Comparison of ENCODE assay signal across 11 cellular contexts in genomic region chr2:43168016-43168369, GRCh38. TPM values are rescaled to one million over a fixed set of nuclear protein-coding genes. Genes with fewer than 3 reads are reported as not detected.
A peak's percentile ranks its signal among the peaks of the same experiment; 100 is the strongest.
DNase-seq lines count a peak whose midpoint lies in the region; ATAC-seq and TF ChIP-seq lines count a peak whose summit lies in the region.
"Had no signal": no experiment of that assay in that cellular context is flagged by ENCODE, and none has a peak within 500 bp of the region (broad histone marks: within the 10 kb centered on the region; RNA-seq: fewer than 3 reads in every experiment).

No MANE protein-coding gene starts in this region.

- DNase-seq in CD4-positive, alpha-beta memory T cell = no peak
- DNase-seq in OCI-LY7 (ENCODE audit: low spot score) = no peak
- DNase-seq in effector memory CD4-positive, alpha-beta T cell = no peak
- no peak for DNase-seq in KBM-7
- no peak for DNase-seq in NCI-H524 treated with DMSO at 0.1 percent for 48 hours (lab: John Stamatoyannopoulos, UW)
- DNase-seq in GM19240 (ENCODE audit: insufficient read length, low spot score) = no peak
- DNase-seq: NCI-H2029 treated with DMSO at 0.1 percent for 48 hours, SHP77 had no signal

- H3K27ac ChIP-seq in CD4-positive, alpha-beta memory T cell (ENCODE audit: low read depth, low read length) = no peak overlapping the region
- no peak overlapping the region for H3K27ac ChIP-seq in OCI-LY7 (ENCODE audit: low read depth, low read length, poor library complexity, severe bottlenecking)
- peak overlapping the region; percentile 75 for H3K27ac ChIP-seq in effector memory CD4-positive, alpha-beta T cell (ENCODE audit: insufficient read depth, low read length, poor library complexity, severe bottlenecking)
- peak overlapping the region; percentile 100 for H3K27ac ChIP-seq in neutrophil
- H3K27ac ChIP-seq: psoas muscle had no signal

- no peaks in the 10 kb centered on the region for H3K79me2 ChIP-seq in OCI-LY7 (ENCODE audit: insufficient read depth, low read depth, low read length)

- H3K27me3 Mint-ChIP-seq in CD4-positive, alpha-beta memory T cell = no peaks in the 10 kb centered on the region

- H3K9me3 ChIP-seq in CD4-positive, alpha-beta memory T cell (ENCODE audit: control insufficient read depth in 1 of 2, low read length in 2 of 2) = no peaks in the 10 kb centered on the region
- H3K9me3 ChIP-seq in OCI-LY7 (ENCODE audit: low read length) = no peaks in the 10 kb centered on the region
- H3K9me3 ChIP-seq in effector memory CD4-positive, alpha-beta T cell (ENCODE audit: control insufficient read depth, low read length) = no peaks in the 10 kb centered on the region
- H3K9me3 ChIP-seq in neutrophil = no peaks in the 10 kb centered on the region
- H3K9me3 ChIP-seq: psoas muscle had no signal

- intact Hi-C loops in CD4-positive, alpha-beta memory T cell (cut with micrococcal nuclease) = no loop called here
- intact Hi-C loops in OCI-LY7 (cut with micrococcal nuclease; ENCODE audit: unreplicated experiment) = loop anchor here (2.0 kb wide), 1 partner anchor 317 kb away; no protein-coding TSS in a partner anchor

- TF ChIP-seq CTCF in OCI-LY7 (conservative IDR thresholded peaks at IDR 0.05; ENCODE audit: low read length) (no peak), neutrophil (IDR thresholded peaks at IDR 0.05) (no peak)

- peaks cover 43 to 82% (median 64%) of the 10 kb centered on the region in 4 donors for H3K4me1 Mint-ChIP-seq in CD4-positive, alpha-beta memory T cell

- POLR2A ChIA-PET in CD4-positive, alpha-beta memory T cell (lab: Charles Lee; ENCODE audit: partially characterized antibody) = interaction anchor here (1.0 to 65.0 kb wide), 5 partner anchors 8 to 41 kb away, joined by 3 to 6960 read pairs (median 75); partner anchors contain the start of gene ZFP36L2
- POLR2A ChIA-PET in OCI-LY7 (lab: Charles Lee) = interaction anchor here (1.1 to 4.1 kb wide), 3 partner anchors 49 to 53 kb away, joined by 3 to 13 read pairs (median 5); no protein-coding TSS in a partner anchor

- peak overlapping the region; percentile 33; the same call in 1 of the 2 replicates for H2AFZ ChIP-seq in OCI-LY7 (ENCODE audit: low read length)

- in situ Hi-C loops in KBM-7 (cut with MboI; ENCODE audit: low pct_unique_long_range_greater_than_20kb, low sequenced_read_pairs) = no loop called here

- no peaks in the 10 kb centered on the region for H3K9me2 ChIP-seq in OCI-LY7 (ENCODE audit: insufficient read depth, low read length)

- no TSS peak for BruUV-seq in OCI-LY7 (replicated peaks; lab: Mats Ljungman, UMichigan)

- H3K4me3 ChIP-seq in CD4-positive, alpha-beta memory T cell (ENCODE audit: low read length in 2 of 2) = no peak overlapping the region
- H3K4me3 ChIP-seq in OCI-LY7 (ENCODE audit: low read depth, low read length, poor library complexity, severe bottlenecking) (no peak overlapping the region), neutrophil (ENCODE audit: low read depth in 1 of 2, low read length in 1 of 2) (peak overlapping the region in 1 of 2 experiments; percentile 62)
- no peak overlapping the region for H3K4me3 ChIP-seq in effector memory CD4-positive, alpha-beta T cell (ENCODE audit: insufficient read depth, low read depth, low read length, poor library complexity, severe bottlenecking)
- H3K4me3 ChIP-seq: psoas muscle had no signal

- H3K36me3 Mint-ChIP-seq in CD4-positive, alpha-beta memory T cell = peaks cover 0 to 4% of the 10 kb centered on the region in 2 donors

- CTCF ChIA-PET in CD4-positive, alpha-beta memory T cell (lab: Charles Lee; ENCODE audit: partially characterized antibody) = interaction anchor here (1.0 to 18.8 kb wide), 9 partner anchors 8 to 316 kb away, joined by 3 to 361 read pairs (median 30); partner anchors contain the start of gene ZFP36L2
- CTCF ChIA-PET in OCI-LY7 (lab: Charles Lee; ENCODE audit: unreplicated experiment) = interaction anchor here (0.5 to 1.0 kb wide), 4 partner anchors 32 to 59 kb away, joined by 3 to 5 read pairs (median 3); partner anchors contain the start of gene ZFP36L2

- H3K4me2 ChIP-seq in OCI-LY7 (ENCODE audit: low read length) = no peak overlapping the region

- H3K4me1 ChIP-seq in CD4-positive, alpha-beta memory T cell (ENCODE audit: insufficient read depth, low read length) = peaks cover 80% of the 10 kb centered on the region
- H3K4me1 ChIP-seq in OCI-LY7 (ENCODE audit: insufficient read depth, low read length, poor library complexity, severe bottlenecking) (peaks cover 31% of the 10 kb centered on the region), neutrophil (ENCODE audit: control insufficient read depth in 1 of 2, insufficient read depth in 1 of 2, low read depth in 1 of 2, low read length in 1 of 2) (peaks cover 65 to 74% of the 10 kb centered on the region in 2 experiments)
- H3K4me1 ChIP-seq in effector memory CD4-positive, alpha-beta T cell (ENCODE audit: control insufficient read depth, insufficient read depth, low read length, poor library complexity, severe bottlenecking) = peaks cover 51% of the 10 kb centered on the region

- no peak for ATAC-seq in GM18502 (IDR thresholded peaks at IDR 0.05; ENCODE audit: poor library complexity, unreplicated experiment)

- peaks cover 0 to 4% (median 0%) of the 10 kb centered on the region in 8 donors for H3K9me3 Mint-ChIP-seq in CD4-positive, alpha-beta memory T cell

- H3K36me3 ChIP-seq in CD4-positive, alpha-beta memory T cell (ENCODE audit: insufficient read depth, low read length) = no peaks in the 10 kb centered on the region
- H3K36me3 ChIP-seq in OCI-LY7 (ENCODE audit: insufficient read depth, low read length) (no peaks in the 10 kb centered on the region), neutrophil (no peaks in the 10 kb centered on the region)
- no peaks in the 10 kb centered on the region for H3K36me3 ChIP-seq in effector memory CD4-positive, alpha-beta T cell (ENCODE audit: control insufficient read depth, insufficient read depth, low read length)

- H3K27ac Mint-ChIP-seq in CD4-positive, alpha-beta memory T cell = peak overlapping the region; percentile 93 to 99 (median 98)

- peak overlapping the region in 4 of 8 donors; percentile 41 to 99 (median 70) for H3K4me3 Mint-ChIP-seq in CD4-positive, alpha-beta memory T cell

- H4K20me1 ChIP-seq in OCI-LY7 (ENCODE audit: insufficient read depth, low read length) = no peaks in the 10 kb centered on the region

- no peaks in the 10 kb centered on the region for H3K27me3 ChIP-seq in CD4-positive, alpha-beta memory T cell (ENCODE audit: insufficient read depth, low read length)
- no peaks in the 10 kb centered on the region for H3K27me3 ChIP-seq in effector memory CD4-positive, alpha-beta T cell (replicated peaks; ENCODE audit: control insufficient read depth, insufficient read depth, low read length, poor library complexity, severe bottlenecking)
- H3K27me3 ChIP-seq in neutrophil = no peaks in the 10 kb centered on the region

RNA-seq across cellular contexts. Expression of gene ZFP36L2, which starts 58.4 kb away (rescaled TPM):
- total RNA-seq in CD4-positive, alpha-beta memory T cell = 100 to 1,000 TPM; 456 to 464 TPM
- 100 to 1,000 TPM; 271 to 523 TPM for polyA plus RNA-seq in CD4-positive, alpha-beta memory T cell
- 6.8 and 7.0 TPM in 2 replicates for total RNA-seq in OCI-LY7 (2014; rRNA removed; shearing (Covaris generic))
- 37.2 and 43.8 TPM in 2 replicates for total RNA-seq in OCI-LY7 (2022)

Comparison
In these comparisons a context has a peak if more than half of its experiments do, and no peak if none do; other contexts are left out.
1. H3K27ac ChIP-seq: peak in effector memory CD4-positive, alpha-beta T cell (single experiment) and neutrophil (single experiment); none in CD4-positive, alpha-beta memory T cell (single experiment) and OCI-LY7 (single experiment).
2. RNA of gene ZFP36L2, which starts 58.4 kb away (total RNA-seq): 456 to 464 TPM in CD4-positive, alpha-beta memory T cell; 6.8 to 43.8 TPM in OCI-LY7; every median in the first group is over 10 times any median in the second.